12 cellular contexts compared by ENCODE assay signal in the genomic region with DNA sequence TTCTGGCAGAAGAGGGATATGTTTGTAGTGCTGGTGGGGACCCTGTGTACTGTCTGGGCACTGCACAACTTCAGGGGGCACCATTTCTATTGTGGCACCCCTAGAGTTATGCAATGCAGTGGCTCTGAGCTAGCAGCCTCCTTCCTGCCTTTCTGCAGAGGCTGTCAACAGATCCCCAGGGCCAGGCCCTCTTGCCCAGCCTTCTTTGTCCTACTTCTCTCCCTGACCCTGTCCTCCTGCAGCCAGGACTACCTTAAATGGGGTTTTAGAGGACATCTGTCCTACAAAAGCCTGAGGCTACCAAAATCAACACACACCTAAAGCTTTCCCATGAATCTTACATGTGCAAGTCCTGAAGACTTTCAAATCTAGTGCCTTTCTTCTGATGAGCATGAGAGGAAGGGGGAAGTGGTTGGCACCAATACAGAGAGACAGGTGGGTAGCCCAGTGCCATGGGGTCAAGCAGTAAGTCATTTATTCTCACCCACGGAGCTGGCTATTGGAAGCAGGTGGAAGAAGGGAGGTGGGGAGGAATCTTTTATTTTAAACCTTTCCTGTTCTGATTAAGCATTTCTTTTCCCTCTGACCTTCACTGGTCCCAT. TPM values are rescaled to one million over a fixed set of nuclear protein-coding genes. Genes with fewer than 3 reads are reported as not detected.
DNase-seq lines count a peak whose midpoint lies in the region; ATAC-seq and TF ChIP-seq lines count a peak whose summit lies in the region.
"Had no signal": no experiment of that assay in that cellular context is flagged by ENCODE, and none has a peak within 500 bp of the region (broad histone marks: within the 10 kb centered on the region; RNA-seq: fewer than 3 reads in every experiment).

No MANE protein-coding gene starts in this region.

- H2AK5ac ChIP-seq in H9 (ENCODE audit: insufficient read length, low read length) (no peak overlapping the region), neuronal stem cell (ENCODE audit: low read depth, low read length) (no peak overlapping the region)

- peaks cover 20% of the 10 kb centered on the region for H3K23me2 ChIP-seq in H9 (ENCODE audit: insufficient read length, low read depth, low read length, poor library complexity, severe bottlenecking)

- H3K79me1 ChIP-seq in H9 (ENCODE audit: insufficient read depth, low read depth, low read length, poor library complexity, severe bottlenecking) (no peaks in the 10 kb centered on the region), neuronal stem cell (ENCODE audit: low read depth, low read length) (no peaks in the 10 kb centered on the region)

- H3K27ac ChIP-seq in H9 (ENCODE audit: insufficient read length, low read depth, low read length) (no peak overlapping the region), neuronal stem cell (replicated peaks; ENCODE audit: low read length) (no peak overlapping the region)
- H3K27ac ChIP-seq: KMS-11 had no signal

- H2BK5ac ChIP-seq in H9 (ENCODE audit: insufficient read length, low read length) (no peak overlapping the region), neuronal stem cell (ENCODE audit: low read length) (no peak overlapping the region)

- H3K9me3 ChIP-seq in H9 (ENCODE audit: control insufficient read depth, low read depth, low read length) (no peaks in the 10 kb centered on the region), neuronal stem cell (replicated peaks in 1 of 2; ENCODE audit: control insufficient read depth in 2 of 2, insufficient read depth in 1 of 2, low read depth in 1 of 2, low read length in 2 of 2) (no peaks in the 10 kb centered on the region)
- H3K9me3 ChIP-seq: gastroesophageal sphincter, left lung had no signal

- H3K18ac ChIP-seq in H9 (ENCODE audit: insufficient read length, low read depth, low read length) (no peak overlapping the region), neuronal stem cell (ENCODE audit: low read length) (no peak overlapping the region)

- H4K8ac ChIP-seq in H9 (replicated peaks; ENCODE audit: insufficient read length, low read depth, low read length) (no peak overlapping the region), neuronal stem cell (ENCODE audit: low read depth, low read length) (no peak overlapping the region)

- H4K91ac ChIP-seq in H9 (ENCODE audit: insufficient read length, low read depth, low read length), result no peak overlapping the region
- no peak overlapping the region for H4K91ac ChIP-seq in neuronal stem cell (ENCODE audit: low read depth, low read length, poor library complexity)

- H2BK20ac ChIP-seq in H9 (ENCODE audit: low read depth, low read length, poor library complexity, severe bottlenecking), result no peak overlapping the region

- no peaks in the 10 kb centered on the region for H3K9me3 Mint-ChIP-seq in T-helper 1 cell treated with Interleukin-12 subunit alpha and Interleukin-12 subunit beta and Interleukin-4 antibody, amounts not matched to agents 30 μg/mL and 1 μg/mL, for 36 hours
- H3K9me3 Mint-ChIP-seq in H9, result peaks cover 0 to 2% of the 10 kb centered on the region in 2 experiments; a peak in 3 of 5 replicates
- peaks cover 0 to 3% (median 0%) of the 10 kb centered on the region in 5 experiments for H3K9me3 Mint-ChIP-seq in brain

- H3K27ac Mint-ChIP-seq in T-helper 1 cell treated with Interleukin-12 subunit alpha and Interleukin-12 subunit beta and Interleukin-4 antibody, amounts not matched to agents 30 μg/mL and 1 μg/mL, for 36 hours, result peak overlapping the region; percentile 92
- H3K27ac Mint-ChIP-seq in H9 (no peak overlapping the region), brain (peak overlapping the region in 4 of 5 experiments; percentile 25 to 90 (median 84))

- H2AFZ ChIP-seq in H9 (ENCODE audit: low read length), result no peak overlapping the region
- H2AFZ ChIP-seq in neuronal stem cell (ENCODE audit: low read length), result peak overlapping the region; percentile 97

- H2BK12ac ChIP-seq in H9 (ENCODE audit: insufficient read length, low read depth, low read length), result no peak overlapping the region
- H2BK12ac ChIP-seq in neuronal stem cell (ENCODE audit: low read length), result no peak overlapping the region

- H2BK15ac ChIP-seq in H9 (ENCODE audit: low read depth, low read length), result no peak overlapping the region
- H2BK15ac ChIP-seq in neuronal stem cell (ENCODE audit: low read length), result peak overlapping the region; percentile 16

- H3K4me2 ChIP-seq in H9 (ENCODE audit: insufficient read depth, insufficient read length, low read length) (no peak overlapping the region), neuronal stem cell (ENCODE audit: insufficient read depth, low read length, poor library complexity, severe bottlenecking) (no peak overlapping the region)
- H3K4me2 ChIP-seq: KMS-11 had no signal

- H3K4ac ChIP-seq in H9 (ENCODE audit: low read depth, low read length) (no peak overlapping the region), neuronal stem cell (ENCODE audit: low read length) (no peak overlapping the region)

- H3K4me1 ChIP-seq in H9 (ENCODE audit: insufficient read depth, low read length) (no peaks in the 10 kb centered on the region), neuronal stem cell (ENCODE audit: control insufficient read depth in 2 of 2, insufficient read depth in 1 of 2, low read depth in 1 of 2, low read length in 2 of 2) (peaks cover 10 to 24% of the 10 kb centered on the region in 2 donors)

- no peak overlapping the region for H4K5ac ChIP-seq in H9 (ENCODE audit: insufficient read length, low read depth, low read length)

- no peaks in the 10 kb centered on the region for H4K20me1 ChIP-seq in H9 (ENCODE audit: control insufficient read depth, insufficient read depth, insufficient read length)

- no peak for DNase-seq in T-helper 1 cell
- peak; percentile 23 for DNase-seq in H9
- DNase-seq in neuronal stem cell (ENCODE audit: low spot score), result no peak
- DNase-seq in cerebellum (ENCODE audit: low spot score), result no peak
- DNase-seq: 8988T, left lung had no signal

- H3T11ph ChIP-seq in H9 (ENCODE audit: low read length), result no peak overlapping the region

- H2BK120ac ChIP-seq in H9 (ENCODE audit: low read depth, low read length, poor library complexity, severe bottlenecking) (no peak overlapping the region), neuronal stem cell (ENCODE audit: low read depth, low read length) (no peak overlapping the region)

- no peak overlapping the region for H3K23ac ChIP-seq in H9 (ENCODE audit: insufficient read length, low read depth, low read length)
- H3K23ac ChIP-seq in neuronal stem cell (ENCODE audit: low read depth, low read length, poor library complexity), result no peak overlapping the region

- H3K36me3 Mint-ChIP-seq in T-helper 1 cell treated with Interleukin-12 subunit alpha and Interleukin-12 subunit beta and Interleukin-4 antibody, amounts not matched to agents 30 μg/mL and 1 μg/mL, for 36 hours (ENCODE audit: low read depth), result peaks cover 42% of the 10 kb centered on the region
- no peaks in the 10 kb centered on the region; a peak in 1 of 7 replicates for H3K36me3 Mint-ChIP-seq in H9 (ENCODE audit: insufficient read depth in 1 of 3, low read depth in 3 of 3)
- no peaks in the 10 kb centered on the region for H3K36me3 Mint-ChIP-seq in brain

- H3K9ac ChIP-seq in H9 (ENCODE audit: extremely low read depth, insufficient read length, low read length), result no peak overlapping the region
- H3K9ac ChIP-seq in neuronal stem cell (ENCODE audit: low read depth, low read length, poor library complexity), result no peak overlapping the region
- H3K9ac ChIP-seq: KMS-11 had no signal

- no peaks in the 10 kb centered on the region for H3K27me3 Mint-ChIP-seq in T-helper 1 cell treated with Interleukin-12 subunit alpha and Interleukin-12 subunit beta and Interleukin-4 antibody, amounts not matched to agents 30 μg/mL and 1 μg/mL, for 36 hours (ENCODE audit: low read depth)
- peaks cover 59% of the 10 kb centered on the region for H3K27me3 Mint-ChIP-seq in H9 (ENCODE audit: low read depth)
- H3K27me3 Mint-ChIP-seq in brain, result peaks cover 39% of the 10 kb centered on the region

- no CpG with 5 or more reads among the region's 1 CpG for WGBS in H9 (ENCODE audit: extremely low coverage, insufficient read length, low lambda C conversion rate)
- no CpG with 5 or more reads among the region's 1 CpG for WGBS in neuronal stem cell (ENCODE audit: extremely low coverage in 2 of 2, insufficient read length in 2 of 2, insufficient replicate concordance in 1 of 2), 2 donors

- no peak overlapping the region for H3K56ac ChIP-seq in H9 (ENCODE audit: insufficient read length, low read depth, low read length)

- H3K4me3 ChIP-seq in neuronal stem cell (ENCODE audit: low read length in 2 of 2), result no peak overlapping the region

- ATAC-seq in esophagus mucosa (no peak), GM21447 (IDR thresholded peaks at IDR 0.05; ENCODE audit: unreplicated experiment) (no peak)
- ATAC-seq: gastroesophageal sphincter had no signal

- H3K4me1 Mint-ChIP-seq in T-helper 1 cell treated with Interleukin-12 subunit alpha and Interleukin-12 subunit beta and Interleukin-4 antibody, amounts not matched to agents 30 μg/mL and 1 μg/mL, for 36 hours (ENCODE audit: low read depth), result peaks cover 69% of the 10 kb centered on the region
- H3K4me1 Mint-ChIP-seq in H9 (peaks cover 22 to 29% of the 10 kb centered on the region in 2 experiments), brain (peaks cover 53% of the 10 kb centered on the region)

- H3K14ac ChIP-seq in H9 (ENCODE audit: insufficient read depth, low read length), result no peak overlapping the region
- H3K14ac ChIP-seq in neuronal stem cell (ENCODE audit: low read length), result no peak overlapping the region

- peak overlapping the region; percentile 98 for H3K4me3 Mint-ChIP-seq in T-helper 1 cell treated with Interleukin-12 subunit alpha and Interleukin-12 subunit beta and Interleukin-4 antibody, amounts not matched to agents 30 μg/mL and 1 μg/mL, for 36 hours
- peak overlapping the region; percentile 14 to 84 for H3K4me3 Mint-ChIP-seq in H9
- H3K4me3 Mint-ChIP-seq in brain, result peak overlapping the region; percentile 66 to 90 (median 79)

- H3K79me2 ChIP-seq in H9 (ENCODE audit: insufficient read depth, low read length), result no peaks in the 10 kb centered on the region

- H3K36me3 ChIP-seq in neuronal stem cell (replicated peaks in 1 of 2; ENCODE audit: control insufficient read depth in 2 of 2, insufficient read depth in 2 of 2, low read length in 2 of 2), result no peaks in the 10 kb centered on the region
- H3K36me3 ChIP-seq: gastroesophageal sphincter, left lung had no signal

- peaks cover 19% of the 10 kb centered on the region; the same call in 1 of the 2 replicates for H3K27me3 ChIP-seq in H9 (ENCODE audit: insufficient read depth, low read length)
- H3K27me3 ChIP-seq in neuronal stem cell (ENCODE audit: control insufficient read depth in 3 of 3, insufficient read depth in 3 of 3, low read depth in 1 of 3, low read length in 3 of 3), result peaks cover 19 to 59% (median 38%) of the 10 kb centered on the region in 3 experiments

- TF ChIP-seq CTCF in H9 (conservative IDR thresholded peaks at IDR 0.05), result no peak
- no peak for TF ChIP-seq CTCF in brain (conservative IDR thresholded peaks at IDR 0.05)

RNA-seq across cellular contexts. Expression of gene SPOCK2, which starts 2.4 kb away (rescaled TPM):
- total RNA-seq in H9 (2021) (0.86 and 1.8 TPM in 2 replicates), esophagus mucosa (1.5 TPM), cerebellum (118 TPM)
- polyA plus RNA-seq in brain (ENCODE audit: insufficient read depth, low read depth, low replicate concordance), result 189 TPM
- polyA plus RNA-seq in neuronal stem cell (2013, experiment 1 of 2), result 1.0 TPM
- 1.0 TPM for polyA plus RNA-seq in neuronal stem cell (2013, experiment 2 of 2)

Comparison
In these comparisons a context has a peak if more than half of its experiments do, and no peak if none do; other contexts are left out.
1. H3K27ac Mint-ChIP-seq: peak in T-helper 1 cell treated with Interleukin-12 subunit alpha and Interleukin-12 subunit beta and Interleukin-4 antibody, amounts not matched to agents 30 μg/mL and 1 μg/mL, for 36 hours (single experiment) and brain (4 of 5); none in H9 (0 of 3).
2. RNA of gene SPOCK2, which starts 2.4 kb away (total RNA-seq): 118 TPM in cerebellum (single experiment); 0.86 to 1.8 TPM in H9 and 1.5 TPM in esophagus mucosa (single experiment); every median in the first group is over 10 times any median in the second.
3. Peak in every context shown above with its lines, with median percentiles within 50 percentile points of each other: H3K4me3 Mint-ChIP-seq.